Comparison of ENCODE assay signal across 10 cellular contexts in the genomic region with DNA sequence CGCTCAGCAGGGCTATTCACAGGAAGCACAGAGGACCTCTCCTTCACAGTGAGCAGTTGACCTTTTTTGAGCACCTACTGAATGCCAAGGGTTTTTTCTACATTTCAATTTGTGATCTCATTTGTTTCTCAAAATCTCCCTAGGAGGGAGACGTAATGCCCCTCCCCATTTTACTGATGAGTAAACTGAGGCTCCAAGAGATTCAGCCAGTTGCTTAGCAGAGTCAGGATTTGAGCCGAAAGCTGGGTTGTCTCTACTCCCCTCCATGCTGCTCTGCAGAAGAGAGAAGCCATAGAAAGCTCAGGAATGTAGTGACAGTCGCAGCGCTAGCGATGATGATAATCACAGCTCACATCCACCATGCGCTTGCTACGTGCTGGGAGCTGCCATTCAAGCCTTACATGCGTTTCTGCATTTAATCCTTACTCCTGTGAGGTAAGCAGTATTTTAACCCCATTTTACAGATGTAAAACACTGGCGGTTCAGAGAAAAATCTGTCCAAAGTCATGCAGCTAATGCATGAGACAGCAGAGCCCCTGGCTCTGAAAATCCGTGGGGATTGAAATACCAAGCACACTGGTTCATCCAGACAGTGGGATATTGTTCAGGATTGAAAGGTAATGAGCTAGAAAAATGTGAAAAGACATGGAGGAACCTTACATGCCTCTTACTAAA. TPM values are rescaled to one million over a fixed set of nuclear protein-coding genes. Genes with fewer than 3 reads are reported as not detected.
DNase-seq lines count a peak whose midpoint lies in the region; ATAC-seq and TF ChIP-seq lines count a peak whose summit lies in the region.
"Had no signal": no experiment of that assay in that cellular context is flagged by ENCODE, and none has a peak within 500 bp of the region (broad histone marks: within the 10 kb centered on the region; RNA-seq: fewer than 3 reads in every experiment).

No MANE protein-coding gene starts in this region.

- 63 to 68% (median 66%) methylated on average over 11 of the region's 11 CpGs for WGBS in adrenal gland, 4 donors

- peak overlapping the region; percentile 100 for H3K27ac ChIP-seq in ACC112 (ENCODE audit: low read depth, low read length)
- peak overlapping the region; percentile 84 to 99 (median 91) for H3K27ac ChIP-seq in adrenal gland
- peak overlapping the region; percentile 85 to 98 (median 94) for H3K27ac ChIP-seq in gastrocnemius medialis

- ATAC-seq in gastrocnemius medialis = no peak
- ATAC-seq in HG03571 (IDR thresholded peaks at IDR 0.05; ENCODE audit: unreplicated experiment) = no peak
- ATAC-seq: esophagus mucosa had no signal

- DNase-seq in adrenal gland (no peak), inferior parietal cortex (ENCODE audit: extremely low spot score) (peak; percentile 42), gastrocnemius medialis (no peak), hippocampal formation (lab: John Stamatoyannopoulos, UW) (no peak), SW480 (ENCODE audit: low spot score) (no peak)
- DNase-seq in effector CD4-positive, alpha-beta T cell = no peak
- DNase-seq: stimulated activated CD4-positive, alpha-beta T cell treated with anti-CD3 and anti-CD28 coated beads, Interleukin-4, amount 100 ng/mL, for 24 hours had no signal

- H3K4me1 ChIP-seq in ACC112 (ENCODE audit: control insufficient read depth, insufficient read depth, low read length, unreplicated experiment) (peaks cover 86% of the 10 kb centered on the region), adrenal gland (replicated peaks in 1 of 2) (peaks cover 68 to 89% of the 10 kb centered on the region in 2 donors), gastrocnemius medialis (peaks cover 92 to 95% of the 10 kb centered on the region in 2 donors)

- in situ Hi-C loops in gastrocnemius medialis (cut with MboI; ENCODE audit: low sequenced_read_pairs in 4 of 4) = loop anchor here in 2 of 4 donors (5.0 to 10.0 kb wide), 2 partner anchors 73 to 101 kb away; no protein-coding TSS in a partner anchor

- no peaks in the 10 kb centered on the region for H3K9me3 ChIP-seq in adrenal gland (replicated peaks in 1 of 3)
- no peaks in the 10 kb centered on the region for H3K9me3 ChIP-seq in gastrocnemius medialis

- H2AFZ ChIP-seq in ACC112 (ENCODE audit: low read length, unreplicated experiment) = no peak overlapping the region

- H3K4me3 ChIP-seq in ACC112 (ENCODE audit: low read depth, low read length) (peak overlapping the region; percentile 26; the same call in 1 of the 2 replicates), adrenal gland (no peak overlapping the region), gastrocnemius medialis (peak overlapping the region in 3 of 4 donors; percentile 10 to 23 (median 18))

- TF ChIP-seq CTCF in adrenal gland (IDR thresholded peaks at IDR 0.05) = no peak
- TF ChIP-seq CTCF in gastrocnemius medialis (IDR thresholded peaks at IDR 0.05 in 4 of 5, conservative IDR thresholded peaks at IDR 0.05 in 1 of 5) = no peak

- no peak for TF ChIP-seq POLR2A in adrenal gland (IDR thresholded peaks at IDR 0.05)
- no peak for TF ChIP-seq POLR2A in gastrocnemius medialis (IDR thresholded peaks at IDR 0.05)

- intact Hi-C loops in adrenal gland (cut with DNase I) = loop anchor here in 1 of 2 donors (5.0 kb wide), 1 partner anchor 96 kb away; a partner anchor contains a TSS
- intact Hi-C loops in gastrocnemius medialis (cut with DNase I; ENCODE audit: low total_unique reads) = loop anchor here (2.0 to 10.0 kb wide), 4 partner anchors 73 to 897 kb away; a partner anchor contains a TSS

- peaks cover 60% of the 10 kb centered on the region for H3K79me2 ChIP-seq in ACC112 (ENCODE audit: control insufficient read depth, insufficient read depth, low read length, unreplicated experiment)

- no peaks in the 10 kb centered on the region for H3K27me3 ChIP-seq in ACC112 (ENCODE audit: insufficient read depth, low read length)
- H3K27me3 ChIP-seq in adrenal gland = no peaks in the 10 kb centered on the region
- H3K27me3 ChIP-seq in gastrocnemius medialis = no peaks in the 10 kb centered on the region

- H3K36me3 ChIP-seq in ACC112 (ENCODE audit: insufficient read depth, low read length) = no peaks in the 10 kb centered on the region
- no peaks in the 10 kb centered on the region for H3K36me3 ChIP-seq in adrenal gland (replicated peaks in 1 of 2)
- no peaks in the 10 kb centered on the region for H3K36me3 ChIP-seq in gastrocnemius medialis

RNA-seq across cellular contexts. Expression of a gene that starts 33.8 kb away (rescaled TPM):
- total RNA-seq in adrenal gland (100 to 1,000 TPM; 108 to 410 (median 254) TPM), gastrocnemius medialis (100 to 1,000 TPM in 1 of 4 donors, 10 to 100 TPM in 3; 54.4 to 108 (median 88.0) TPM)
- 100 to 1,000 TPM in 2 of 3 donors, 10 to 100 TPM in 1; 71.9 to 450 (median 103) TPM for polyA plus RNA-seq in adrenal gland

Comparison
In these comparisons a context has a peak if more than half of its experiments do, and no peak if none do; other contexts are left out.
1. H3K4me3 ChIP-seq: peak in ACC112 (single experiment) and gastrocnemius medialis (3 of 4); none in adrenal gland (0 of 4).
2. Peak in every context shown above with its lines, with median percentiles within 50 percentile points of each other: H3K27ac ChIP-seq.